In the genomic region with DNA sequence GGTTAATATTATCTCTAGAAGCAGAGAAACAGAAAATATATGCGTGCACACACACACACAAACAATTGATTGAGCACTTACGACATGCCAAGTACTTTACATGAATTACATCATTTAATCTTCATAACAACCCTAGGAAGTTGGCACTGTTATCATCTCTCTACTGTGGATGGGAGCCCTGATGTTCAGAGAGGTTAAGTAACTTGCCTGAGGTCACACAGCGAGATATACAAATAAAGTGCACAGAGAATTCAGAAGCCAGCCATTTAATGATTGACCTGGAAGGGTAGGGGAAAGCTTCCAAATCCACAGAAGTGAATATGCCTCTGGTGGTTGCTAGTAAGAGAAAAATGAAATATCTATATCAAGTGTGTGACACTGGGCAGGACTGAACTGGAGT, we compare ENCODE assay signal across 3 cellular contexts.
TF ChIP-seq lines count a peak whose summit lies in the region.

No MANE protein-coding gene starts in this region.

TF ChIP-seq in HepG2, 621 proteins besides CTCF, POLR2A, EP300 and RAD21:
- TF ChIP-seq REXO4 (CRISPR knock-in tag; IDR thresholded peaks at IDR 0.05; ENCODE audit: borderline replicate concordance) = no peak
- TF ChIP-seq ZFP62 (CRISPR knock-in tag; IDR thresholded peaks at IDR 0.05) = no peak
- no peak for TF ChIP-seq SRSF4 (IDR thresholded peaks at IDR 0.05; ENCODE audit: low read depth, low read length, poor library complexity, severe bottlenecking)
- no peak for TF ChIP-seq PRDM10 (CRISPR knock-in tag; IDR thresholded peaks at IDR 0.05; ENCODE audit: low read depth)
- TF ChIP-seq ZNF768 (CRISPR knock-in tag; IDR thresholded peaks at IDR 0.05) = peak; percentile 71; the same call in 1 of the 2 replicates
TF ChIP-seq in HepG2: peak in this region for 1.

TF ChIP-seq in K562, 482 proteins besides CTCF, POLR2A, EP300 and RAD21:
- TF ChIP-seq FOXJ3 (CRISPR knock-in tag; IDR thresholded peaks at IDR 0.05) = no peak
- TF ChIP-seq BRD9 (IDR thresholded peaks at IDR 0.05; ENCODE audit: low read depth, partially characterized antibody) = no peak
- TF ChIP-seq RBM14 (IDR thresholded peaks at IDR 0.05; ENCODE audit: borderline replicate concordance, insufficient read depth, low read depth, low read length) = no peak
- TF ChIP-seq, protein P1, sequence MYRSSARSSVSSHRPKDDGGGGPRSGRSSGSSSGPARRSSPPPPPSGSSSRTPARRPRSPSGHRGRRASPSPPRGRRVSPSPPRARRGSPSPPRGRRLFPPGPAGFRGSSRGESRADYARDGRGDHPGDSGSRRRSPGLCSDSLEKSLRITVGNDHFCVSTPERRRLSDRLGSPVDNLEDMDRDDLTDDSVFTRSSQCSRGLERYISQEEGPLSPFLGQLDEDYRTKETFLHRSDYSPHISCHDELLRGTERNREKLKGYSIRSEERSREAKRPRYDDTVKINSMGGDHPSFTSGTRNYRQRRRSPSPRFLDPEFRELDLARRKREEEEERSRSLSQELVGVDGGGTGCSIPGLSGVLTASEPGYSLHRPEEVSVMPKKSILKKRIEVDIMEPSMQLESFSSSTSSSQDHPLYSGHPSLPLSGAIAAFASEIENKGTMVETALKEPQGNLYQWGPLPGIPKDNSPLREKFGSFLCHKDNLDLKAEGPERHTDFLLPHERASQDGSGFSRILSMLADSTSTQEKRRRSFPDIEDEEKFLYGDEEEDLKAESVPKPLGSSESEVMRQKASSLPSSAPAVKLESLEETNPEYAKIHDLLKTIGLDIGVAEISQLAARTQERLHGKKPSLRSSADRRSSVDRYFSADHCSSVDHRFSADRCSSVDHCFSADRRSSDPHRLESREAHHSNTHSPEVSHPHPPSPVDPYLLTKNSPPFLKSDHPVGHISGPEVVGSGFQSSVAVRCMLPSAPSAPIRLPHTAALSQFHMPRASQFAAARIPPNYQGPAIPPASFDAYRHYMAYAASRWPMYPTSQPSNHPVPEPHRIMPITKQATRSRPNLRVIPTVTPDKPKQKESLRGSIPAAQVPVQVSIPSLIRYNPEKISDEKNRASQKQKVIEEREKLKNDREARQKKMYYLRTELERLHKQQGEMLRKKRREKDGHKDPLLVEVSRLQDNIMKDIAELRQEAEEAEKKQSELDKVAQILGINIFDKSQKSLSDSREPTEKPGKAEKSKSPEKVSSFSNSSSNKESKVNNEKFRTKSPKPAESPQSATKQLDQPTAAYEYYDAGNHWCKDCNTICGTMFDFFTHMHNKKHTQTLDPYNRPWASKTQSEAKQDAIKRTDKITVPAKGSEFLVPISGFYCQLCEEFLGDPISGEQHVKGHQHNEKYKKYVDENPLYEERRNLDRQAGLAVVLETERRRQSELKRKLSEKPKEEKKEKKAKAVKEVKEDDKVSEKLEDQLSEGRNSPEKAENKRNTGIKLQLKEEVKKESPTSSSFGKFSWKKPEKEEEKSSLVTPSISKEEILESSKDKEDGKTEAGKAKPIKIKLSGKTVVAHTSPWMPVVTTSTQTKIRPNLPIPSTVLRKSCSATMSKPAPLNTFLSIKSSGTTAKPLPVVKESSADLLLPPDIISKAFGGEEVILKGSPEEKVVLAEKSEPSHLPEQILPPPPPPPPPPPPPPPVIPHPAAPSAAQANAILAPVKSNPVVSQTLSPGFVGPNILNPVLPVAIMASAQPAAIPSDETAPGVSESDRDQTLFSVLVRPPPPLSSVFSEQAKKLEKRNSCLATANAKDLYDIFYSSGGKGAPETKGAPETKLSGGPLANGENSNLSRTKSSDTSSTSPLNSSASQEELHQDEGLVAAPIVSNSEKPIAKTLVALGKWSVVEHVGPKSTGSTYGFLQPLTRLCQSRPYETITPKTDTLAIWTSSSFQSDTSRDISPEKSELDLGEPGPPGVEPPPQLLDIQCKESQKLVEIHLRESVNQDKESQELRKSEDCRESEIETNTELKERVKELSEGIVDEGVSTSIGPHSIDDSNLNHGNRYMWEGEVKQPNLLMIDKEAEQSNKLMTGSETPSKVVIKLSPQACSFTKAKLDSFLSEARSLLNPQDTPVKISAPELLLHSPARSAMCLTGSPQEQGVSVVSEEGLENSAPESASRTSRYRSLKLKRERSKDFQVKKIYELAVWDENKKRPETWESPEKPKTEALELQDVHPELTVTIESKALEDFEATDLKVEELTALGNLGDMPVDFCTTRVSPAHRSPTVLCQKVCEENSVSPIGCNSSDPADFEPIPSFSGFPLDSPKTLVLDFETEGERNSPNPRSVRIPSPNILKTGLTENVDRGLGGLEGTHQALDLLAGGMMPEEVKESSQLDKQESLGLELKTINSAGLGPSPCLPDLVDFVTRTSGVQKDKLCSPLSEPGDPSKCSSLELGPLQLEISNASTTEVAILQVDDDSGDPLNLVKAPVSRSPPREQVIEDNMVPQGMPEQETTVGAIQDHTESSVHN (IDR thresholded peaks at IDR 0.05; ENCODE audit: borderline replicate concordance in 1 of 2, low read depth in 1 of 2) = no peak
- TF ChIP-seq GABPB2 (CRISPR knock-in tag; conservative IDR thresholded peaks at IDR 0.05) = no peak
- TF ChIP-seq HMG20A (CRISPR knock-in tag; conservative IDR thresholded peaks at IDR 0.05) = no peak
- peak; percentile 20 to 23; a peak in 1 of 4 replicates for TF ChIP-seq KDM1A (IDR thresholded peaks at IDR 0.05)
- peak; percentile 78 for TF ChIP-seq BCOR (IDR thresholded peaks at IDR 0.05)
- no peak for TF ChIP-seq TAF9B (IDR thresholded peaks at IDR 0.05; ENCODE audit: partially characterized antibody)
- TF ChIP-seq RCOR1 (IDR thresholded peaks at IDR 0.05; ENCODE audit: borderline replicate concordance in 1 of 2, low read depth in 2 of 2, low read length in 2 of 2) = 0 out of 4 replicates have a peak, but pooled peaks of 1 of the 2 experiments have one; percentile 13
- peak; percentile 98 for TF ChIP-seq RBM25 (IDR thresholded peaks at IDR 0.05; ENCODE audit: low read depth, low read length, severe bottlenecking)
- peak; percentile 80 for TF ChIP-seq ZFP36 (IDR thresholded peaks at IDR 0.05; ENCODE audit: low read depth, low read length, partially characterized antibody)
- no peak for TF ChIP-seq GTF2F1 (IDR thresholded peaks at IDR 0.05; ENCODE audit: low read depth, low read length)
- no peak for TF ChIP-seq HDAC3 (IDR thresholded peaks at IDR 0.05; ENCODE audit: borderline replicate concordance, partially characterized antibody)

TF ChIP-seq in H1, 55 proteins besides CTCF, POLR2A, EP300 and RAD21:
- TF ChIP-seq TAF7 (optimal IDR thresholded peaks at IDR 0.05; ENCODE audit: borderline replicate concordance, low read depth, low read length) = no peak
- TF ChIP-seq TBP (IDR thresholded peaks at IDR 0.05; ENCODE audit: low read depth, low read length) = no peak
- no peak for TF ChIP-seq SUZ12 (IDR thresholded peaks at IDR 0.05; ENCODE audit: low read length)
- TF ChIP-seq GABPA (IDR thresholded peaks at IDR 0.05; ENCODE audit: borderline replicate concordance, insufficient read depth, low read length) = no peak
- TF ChIP-seq HDAC2 (IDR thresholded peaks at IDR 0.05; ENCODE audit: borderline replicate concordance in 1 of 2, low read depth in 2 of 2, low read length in 2 of 2) = 0 out of 4 replicates have a peak, but pooled peaks of 1 of the 2 experiments have one; percentile 47
- peak; percentile 83 for TF ChIP-seq KDM1A (IDR thresholded peaks at IDR 0.05; ENCODE audit: borderline replicate concordance, low read length)
- no peak for TF ChIP-seq CBX8 (IDR thresholded peaks at IDR 0.05; ENCODE audit: borderline replicate concordance, low read depth, low read length)
- TF ChIP-seq, protein P2, sequence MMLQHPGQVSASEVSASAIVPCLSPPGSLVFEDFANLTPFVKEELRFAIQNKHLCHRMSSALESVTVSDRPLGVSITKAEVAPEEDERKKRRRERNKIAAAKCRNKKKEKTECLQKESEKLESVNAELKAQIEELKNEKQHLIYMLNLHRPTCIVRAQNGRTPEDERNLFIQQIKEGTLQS (IDR thresholded peaks at IDR 0.05; ENCODE audit: insufficient read depth, low read depth, low read length) = no peak
- no peak for TF ChIP-seq NRF1 (IDR thresholded peaks at IDR 0.05; ENCODE audit: low read depth, low read length)
- no peak for TF ChIP-seq GTF2F1 (IDR thresholded peaks at IDR 0.05; ENCODE audit: borderline replicate concordance, low read depth, low read length)
TF ChIP-seq in H1: peak in this region for 2.
